In genomic region chr4:7510066-7510465, GRCh38 we compare ENCODE assay signal across 10 cellular contexts.
"Had no signal": no experiment of that assay in that cellular context is flagged by ENCODE, and none has a peak within 500 bp of the region (broad histone marks: within the 10 kb centered on the region; RNA-seq: fewer than 3 reads in every experiment).

No MANE protein-coding gene starts in this region.

- ATAC-seq: HCT116, HepG2 had no signal

- H3K27ac Mint-ChIP-seq: HFFc6, IgD-negative memory B cell had no signal

- H3K9me3 Mint-ChIP-seq: HFFc6 had no signal

- H3K4me3 Mint-ChIP-seq: HFFc6, IgD-negative memory B cell had no signal

- H3K27ac ChIP-seq: GM23248, HL-60 had no signal

- H3K4me3 ChIP-seq: GM23248, HAP-1 had no signal

- H3K36me3 Mint-ChIP-seq: IgD-negative memory B cell had no signal

- H3K4me1 Mint-ChIP-seq: IgD-negative memory B cell had no signal

- H3K9me3 ChIP-seq: HAP-1 had no signal

- H3K36me3 ChIP-seq: HAP-1 had no signal

- H3K4me1 ChIP-seq: HAP-1 had no signal

- DNase-seq: GM23248, GOT3, H7, HFFc6, KBM-7 had no signal
